In the genomic region with DNA sequence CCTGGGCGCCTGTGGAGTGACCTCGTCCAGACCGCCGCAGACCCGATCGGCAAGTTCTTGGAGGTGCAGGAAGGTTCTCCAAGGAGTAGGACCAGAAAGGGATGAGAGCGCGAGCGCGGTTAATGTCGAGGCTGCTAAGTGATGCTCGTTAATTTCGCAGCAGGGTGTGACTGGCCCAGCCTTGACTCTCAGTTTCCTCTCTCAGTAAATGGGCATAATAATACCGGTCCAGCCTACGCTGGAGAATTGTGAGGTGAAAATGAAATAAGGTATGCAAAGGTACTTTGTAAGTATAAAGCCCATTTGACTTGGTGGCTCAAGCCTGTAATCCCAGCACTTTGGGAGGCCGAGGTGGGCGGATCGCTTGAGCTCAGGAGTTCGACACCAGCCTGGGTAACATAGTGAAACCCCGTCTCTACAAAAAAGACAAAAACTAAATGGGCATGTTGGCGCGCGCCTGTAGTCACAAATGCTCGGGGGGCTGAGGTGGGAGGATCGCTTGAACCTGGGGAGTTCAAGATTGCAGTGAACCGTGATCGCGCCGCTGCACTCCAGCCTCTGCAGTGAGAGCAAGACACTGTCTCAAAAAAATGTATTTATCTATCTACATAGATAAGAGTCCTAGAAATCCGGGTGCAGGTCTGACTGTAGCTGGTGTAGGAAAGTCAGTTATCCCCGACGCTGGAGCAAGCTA, we compare ENCODE assay signal across 8 cellular contexts. TPM values are rescaled to one million over a fixed set of nuclear protein-coding genes. Genes with fewer than 3 reads are reported as not detected.
A peak's percentile ranks its signal among the peaks of the same experiment; 100 is the strongest.
DNase-seq lines count a peak whose midpoint lies in the region; ATAC-seq and TF ChIP-seq lines count a peak whose summit lies in the region.

No MANE protein-coding gene starts in this region.

- H3K27me3 Mint-ChIP-seq in activated CD4-positive, alpha-beta T cell treated with anti-CD3 and anti-CD28 coated beads, Interleukin-2, amount 10 ng/mL, durations not matched to agents 24 days and 14 days = no peaks in the 10 kb centered on the region
- H3K27me3 Mint-ChIP-seq in chondrocyte (ENCODE audit: low read depth) = no peaks in the 10 kb centered on the region

- H3K27ac Mint-ChIP-seq in activated CD4-positive, alpha-beta T cell treated with anti-CD3 and anti-CD28 coated beads, Interleukin-2, amount 10 ng/mL, durations not matched to agents 24 days and 14 days = peak overlapping the region; percentile 88
- peak overlapping the region; percentile 87 for H3K27ac Mint-ChIP-seq in chondrocyte (ENCODE audit: unreplicated experiment)

- no peak for ATAC-seq in esophagus mucosa
- ATAC-seq in GM21423 (IDR thresholded peaks at IDR 0.05; ENCODE audit: unreplicated experiment) = no peak
- no peak for ATAC-seq in HG02571 (IDR thresholded peaks at IDR 0.05; ENCODE audit: unreplicated experiment)

- H3K4me3 Mint-ChIP-seq in activated CD4-positive, alpha-beta T cell treated with anti-CD3 and anti-CD28 coated beads, Interleukin-2, amount 10 ng/mL, durations not matched to agents 24 days and 14 days = peak overlapping the region; percentile 90
- peak overlapping the region; percentile 89 for H3K4me3 Mint-ChIP-seq in chondrocyte (ENCODE audit: unreplicated experiment)

- TF ChIP-seq CTCF in chondrocyte (IDR thresholded peaks at IDR 0.05) = no peak

- H3K9me3 ChIP-seq in mucosa of stomach (ENCODE audit: control insufficient read depth, low read length) = no peaks in the 10 kb centered on the region

- DNase-seq in activated CD4-positive, alpha-beta T cell treated with anti-CD3 and anti-CD28 coated beads, Interleukin-2, amount 10 ng/mL, durations not matched to agents 24 days and 14 days = no peak
- no peak for DNase-seq in activated CD4-positive, alpha-beta T cell treated with anti-CD3 and anti-CD28 coated beads, Interleukin-2, amount 50 U/mL, for 4 hours
- DNase-seq in NCI-H69 (lab: John Stamatoyannopoulos, UW) (peak; percentile 36), chondrocyte (ENCODE audit: low spot score) (no peak)

- H3K36me3 ChIP-seq in mucosa of stomach (ENCODE audit: control insufficient read depth, insufficient read depth, low read length) = no peaks in the 10 kb centered on the region

- intact Hi-C loops in activated CD4-positive, alpha-beta T cell treated with anti-CD3 and anti-CD28 coated beads, Interleukin-2, amount 10 ng/mL, durations not matched to agents 24 days and 14 days (cut with micrococcal nuclease) = no loop called here

- peak overlapping the region; percentile 84 for H3K4me3 ChIP-seq in mucosa of stomach (ENCODE audit: low read length)

- peak overlapping the region; percentile 91 for H3K9ac ChIP-seq in mucosa of stomach (ENCODE audit: low read length)

- no peaks in the 10 kb centered on the region for H3K9me3 Mint-ChIP-seq in activated CD4-positive, alpha-beta T cell treated with anti-CD3 and anti-CD28 coated beads, Interleukin-2, amount 10 ng/mL, durations not matched to agents 24 days and 14 days
- no peaks in the 10 kb centered on the region for H3K9me3 Mint-ChIP-seq in chondrocyte (ENCODE audit: low read depth)

- peaks cover 38% of the 10 kb centered on the region for H3K4me1 Mint-ChIP-seq in activated CD4-positive, alpha-beta T cell treated with anti-CD3 and anti-CD28 coated beads, Interleukin-2, amount 10 ng/mL, durations not matched to agents 24 days and 14 days
- peaks cover 18% of the 10 kb centered on the region for H3K4me1 Mint-ChIP-seq in chondrocyte (ENCODE audit: low read depth)

- H3K4me1 ChIP-seq in mucosa of stomach (ENCODE audit: control insufficient read depth, insufficient read depth, low read length) = peaks cover 14% of the 10 kb centered on the region

- no peaks in the 10 kb centered on the region for H3K27me3 ChIP-seq in mucosa of stomach (ENCODE audit: control insufficient read depth, insufficient read depth, low read length)

- H3K36me3 Mint-ChIP-seq in activated CD4-positive, alpha-beta T cell treated with anti-CD3 and anti-CD28 coated beads, Interleukin-2, amount 10 ng/mL, durations not matched to agents 24 days and 14 days (ENCODE audit: low read depth) = peaks cover 2% of the 10 kb centered on the region
- no peaks in the 10 kb centered on the region for H3K36me3 Mint-ChIP-seq in chondrocyte (ENCODE audit: low read depth)

RNA-seq across cellular contexts. Expression of a gene that starts 0.6 kb away (rescaled TPM):
- 12.3 and 12.4 TPM in 2 replicates for total RNA-seq in activated CD4-positive, alpha-beta T cell treated with anti-CD3 and anti-CD28 coated beads, Interleukin-2, amount 10 ng/mL, durations not matched to agents 24 days and 14 days
- total RNA-seq in chondrocyte (14.0 to 15.3 TPM (median 14.8 TPM) in 3 replicates), esophagus mucosa (13.4 TPM)
